In the genomic region with DNA sequence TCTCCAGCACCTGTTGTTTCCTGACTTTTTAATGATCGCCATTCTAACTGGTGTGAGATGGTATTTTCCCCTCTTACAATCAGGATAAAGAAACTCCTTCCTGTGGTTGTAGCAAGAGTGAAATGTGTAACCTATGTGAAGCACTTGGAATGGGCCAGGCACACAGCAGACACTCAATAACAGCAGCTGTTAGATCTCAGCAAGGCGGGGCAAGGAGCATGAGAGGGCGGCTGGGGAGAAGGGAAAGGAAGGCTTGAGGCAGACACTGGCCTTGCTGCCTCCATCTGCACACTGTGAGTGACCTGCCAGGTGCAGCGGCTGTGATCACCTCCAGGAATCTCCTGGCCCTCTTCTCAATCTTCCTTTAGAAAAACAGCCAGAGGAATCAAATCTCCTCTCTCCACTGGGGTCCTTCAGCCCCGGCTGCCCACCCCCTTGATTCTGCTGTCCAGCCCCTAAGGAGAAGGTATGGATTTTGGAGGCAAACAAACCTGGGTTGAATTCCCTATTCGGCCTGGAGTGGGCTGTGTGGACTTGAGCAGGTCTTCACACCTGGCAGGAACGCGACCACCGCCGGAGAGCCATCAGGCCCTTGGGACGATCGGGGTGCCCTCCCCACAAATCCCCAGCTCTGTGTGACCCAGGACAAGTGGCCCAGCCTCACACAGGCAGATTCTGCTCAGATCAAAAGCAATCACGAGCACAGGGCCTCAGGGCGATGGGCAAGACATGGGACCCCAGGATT, we compare ENCODE assay signal across 15 cellular contexts. TPM values are rescaled to one million over a fixed set of nuclear protein-coding genes. Genes with fewer than 3 reads are reported as not detected.
DNase-seq lines count a peak whose midpoint lies in the region; ATAC-seq and TF ChIP-seq lines count a peak whose summit lies in the region.
"Had no signal": no experiment of that assay in that cellular context is flagged by ENCODE, and none has a peak within 500 bp of the region (broad histone marks: within the 10 kb centered on the region; RNA-seq: fewer than 3 reads in every experiment).

No MANE protein-coding gene starts in this region.

- H3K4me1 ChIP-seq in BLaER1 (peaks cover 94% of the 10 kb centered on the region), osteoblast (ENCODE audit: insufficient read depth, low read length) (peaks cover 13% of the 10 kb centered on the region)
- H3K4me1 ChIP-seq: prostate gland had no signal

- H4K20me1 ChIP-seq in BLaER1 (no peaks in the 10 kb centered on the region), osteoblast (ENCODE audit: insufficient read depth, low read length) (no peaks in the 10 kb centered on the region)

- H3K9me3 ChIP-seq in BLaER1 (no peaks in the 10 kb centered on the region), osteoblast (ENCODE audit: low read depth, low read length) (no peaks in the 10 kb centered on the region)
- H3K9me3 ChIP-seq: prostate gland had no signal

- H3K4me2 ChIP-seq in BLaER1 (peak overlapping the region; percentile 77), osteoblast (ENCODE audit: insufficient read depth, low read length) (peak overlapping the region; percentile 56)

- peak; percentile 6 for ATAC-seq in esophagus mucosa
- ATAC-seq in HG03520 (IDR thresholded peaks at IDR 0.05; ENCODE audit: unreplicated experiment) = no peak
- ATAC-seq in sciatic nerve = no peak
- ATAC-seq: activated T-cell treated with anti-CD3 and anti-CD28 coated beads, Interleukin-2, amount 50 U/mL, for 72 hours; left colon had no signal

- intact Hi-C loops in sciatic nerve (cut with DNase I) = no loop called here

- H3K36me3 ChIP-seq in BLaER1 (no peaks in the 10 kb centered on the region), osteoblast (ENCODE audit: insufficient read depth, low read length) (no peaks in the 10 kb centered on the region)
- H3K36me3 ChIP-seq: prostate gland had no signal

- peak overlapping the region; percentile 69; the same call in 1 of the 2 replicates for H3K9ac ChIP-seq in BLaER1

- peak overlapping the region; percentile 81 for H3K27ac ChIP-seq in BLaER1
- peak overlapping the region; percentile 58 for H3K27ac ChIP-seq in osteoblast (ENCODE audit: low read depth, low read length)
- H3K27ac ChIP-seq: prostate gland had no signal

- H3K27me3 ChIP-seq in BLaER1 = no peaks in the 10 kb centered on the region
- H3K27me3 ChIP-seq in osteoblast (ENCODE audit: insufficient read depth, low read length) = no peaks in the 10 kb centered on the region

- no peak for TF ChIP-seq CTCF in osteoblast (IDR thresholded peaks at IDR 0.05; ENCODE audit: extremely low read depth, low read depth, low read length)

- DNase-seq in NCI-H226 (peak; percentile 23), osteoblast (ENCODE audit: insufficient read length, low spot score, missing footprints) (no peak), sciatic nerve (ENCODE audit: low spot score) (no peak), cerebellar nuclear complex (lab: John Stamatoyannopoulos, UW) (no peak)
- DNase-seq in stimulated activated CD4-positive, alpha-beta T cell treated with anti-CD3 and anti-CD28 coated beads, Interleukin-1b, Interleukin-23, amount 100 ng/mL, for 48 hours = no peak
- DNase-seq: activated CD4-positive, alpha-beta memory T cell treated with anti-CD3 and anti-CD28 coated beads for 36 hours; activated naive CD8-positive, alpha-beta T cell treated with anti-CD3 and anti-CD28 coated beads for 36 hours; activated T-cell treated with anti-CD3 and anti-CD28 coated beads, Interleukin-2, amount 50 U/mL, for 72 hours; effector CD8-positive, alpha-beta T cell; left colon; SW 1271 had no signal

- H2AFZ ChIP-seq in osteoblast (ENCODE audit: low read length) = peak overlapping the region; percentile 82

- no peak overlapping the region for H3K4me3 ChIP-seq in BLaER1
- no peak overlapping the region for H3K4me3 ChIP-seq in osteoblast (ENCODE audit: insufficient read depth, low read length)
- H3K4me3 ChIP-seq: prostate gland had no signal

- H3K79me2 ChIP-seq in osteoblast (ENCODE audit: insufficient read depth, low read length) = no peaks in the 10 kb centered on the region

RNA-seq across cellular contexts. Expression of a gene that starts 49.0 kb away (rescaled TPM):
- 18.3 TPM for total RNA-seq in esophagus mucosa
- 36.2 and 36.8 TPM in 2 replicates for total RNA-seq in osteoblast
- total RNA-seq in sciatic nerve = 21.0 TPM

RNA-seq across cellular contexts. Expression of a gene that starts 49.1 kb away (rescaled TPM):
- total RNA-seq in esophagus mucosa (6.6 TPM), osteoblast (29.5 and 30.4 TPM in 2 replicates), sciatic nerve (19.4 TPM)
